8 cellular contexts compared by ENCODE assay signal in genomic region chr14:77040995-77041744, GRCh38. TPM values are rescaled to one million over a fixed set of nuclear protein-coding genes. Genes with fewer than 3 reads are reported as not detected.
DNase-seq lines count a peak whose midpoint lies in the region; ATAC-seq and TF ChIP-seq lines count a peak whose summit lies in the region.

No MANE protein-coding gene starts in this region.

- peak overlapping the region; percentile 100 for H3K27ac Mint-ChIP-seq in osteocyte (ENCODE audit: unreplicated experiment)

- no peak for TF ChIP-seq CTCF in osteocyte (IDR thresholded peaks at IDR 0.05)

- peak overlapping the region; percentile 60 for H3K4me3 Mint-ChIP-seq in osteocyte (ENCODE audit: unreplicated experiment)

- H3K4me1 Mint-ChIP-seq in osteocyte (ENCODE audit: unreplicated experiment) = peaks cover 98% of the 10 kb centered on the region

- H3K36me3 Mint-ChIP-seq in osteocyte (ENCODE audit: unreplicated experiment) = no peaks in the 10 kb centered on the region

- no peak for ATAC-seq in GM19395 (IDR thresholded peaks at IDR 0.05; ENCODE audit: unreplicated experiment)
- ATAC-seq in GM21786 (IDR thresholded peaks at IDR 0.05; ENCODE audit: unreplicated experiment) = no peak

- H3K27me3 Mint-ChIP-seq in osteocyte (ENCODE audit: unreplicated experiment) = no peaks in the 10 kb centered on the region

- peak; percentile 72 to 78 for DNase-seq in NCI-H524 (lab: John Stamatoyannopoulos, UW)
- DNase-seq in NCI-H524 treated with DMSO at 0.1 percent for 48 hours (lab: John Stamatoyannopoulos, UW) = no peak
- DNase-seq in SK-N-DZ (ENCODE audit: low spot score) = peak; percentile 39
- DNase-seq in effector CD8-positive, alpha-beta T cell (lab: John Stamatoyannopoulos, UW) = peak; percentile 37
- DNase-seq in osteocyte (ENCODE audit: extremely low spot score, unreplicated experiment) = no peak
- DNase-seq in AG08396 (ENCODE audit: low spot score) = no peak

- H3K9me3 Mint-ChIP-seq in osteocyte (ENCODE audit: unreplicated experiment) = no peaks in the 10 kb centered on the region

RNA-seq across cellular contexts. Expression of gene IRF2BPL, which starts 12.7 kb away (rescaled TPM):
- 18.1 and 20.5 TPM in 2 replicates for polyA plus RNA-seq in SK-N-DZ (2014; cell fraction: cytosol; rRNA removed)
- polyA plus RNA-seq in SK-N-DZ (2014; cell fraction: nucleus; rRNA removed) = 10.6 and 12.5 TPM in 2 replicates
- total RNA-seq in osteocyte = 107 and 120 TPM in 2 replicates

RNA-seq across cellular contexts. Expression of gene CIPC, which starts 56.9 kb away (rescaled TPM):
- polyA plus RNA-seq in SK-N-DZ (2014; cell fraction: cytosol; rRNA removed) = 22.1 and 24.0 TPM in 2 replicates
- 8.5 and 11.2 TPM in 2 replicates for polyA plus RNA-seq in SK-N-DZ (2014; cell fraction: nucleus; rRNA removed)
- 12.4 and 12.7 TPM in 2 replicates for total RNA-seq in osteocyte

Comparison
In these comparisons a context has a peak if more than half of its experiments do, and no peak if none do; other contexts are left out.
1. DNase-seq: peak in NCI-H524 (2 of 2), SK-N-DZ (single experiment) and effector CD8-positive, alpha-beta T cell (single experiment); none in NCI-H524 treated with DMSO at 0.1 percent for 48 hours (single experiment), osteocyte (single experiment) and AG08396 (single experiment).